Comparison of ENCODE assay signal across 1 cellular context in the genomic region with DNA sequence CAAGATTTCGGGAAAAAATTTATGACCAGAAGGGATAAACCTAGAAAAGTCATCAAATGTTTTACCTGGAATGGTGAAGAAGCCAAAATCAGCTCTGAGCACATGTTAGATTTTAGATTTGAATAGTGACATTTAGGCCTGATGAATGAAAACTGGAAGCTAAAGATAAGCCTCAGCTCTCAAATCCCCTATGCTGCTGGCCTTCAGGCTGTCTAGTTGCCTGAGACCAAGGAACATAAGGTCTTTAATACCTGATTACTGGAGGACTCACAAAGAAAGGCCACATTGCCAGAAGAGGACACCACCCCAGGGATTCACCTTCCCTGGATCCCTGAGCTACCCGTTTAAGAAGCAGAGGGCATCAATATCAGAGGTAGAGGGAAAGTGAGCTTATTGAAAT.
TF ChIP-seq lines count a peak whose summit lies in the region.

No MANE protein-coding gene starts in this region.

TF ChIP-seq in K562, 482 proteins besides CTCF, POLR2A, EP300 and RAD21 (continued from another document):
- TF ChIP-seq, protein P1, sequence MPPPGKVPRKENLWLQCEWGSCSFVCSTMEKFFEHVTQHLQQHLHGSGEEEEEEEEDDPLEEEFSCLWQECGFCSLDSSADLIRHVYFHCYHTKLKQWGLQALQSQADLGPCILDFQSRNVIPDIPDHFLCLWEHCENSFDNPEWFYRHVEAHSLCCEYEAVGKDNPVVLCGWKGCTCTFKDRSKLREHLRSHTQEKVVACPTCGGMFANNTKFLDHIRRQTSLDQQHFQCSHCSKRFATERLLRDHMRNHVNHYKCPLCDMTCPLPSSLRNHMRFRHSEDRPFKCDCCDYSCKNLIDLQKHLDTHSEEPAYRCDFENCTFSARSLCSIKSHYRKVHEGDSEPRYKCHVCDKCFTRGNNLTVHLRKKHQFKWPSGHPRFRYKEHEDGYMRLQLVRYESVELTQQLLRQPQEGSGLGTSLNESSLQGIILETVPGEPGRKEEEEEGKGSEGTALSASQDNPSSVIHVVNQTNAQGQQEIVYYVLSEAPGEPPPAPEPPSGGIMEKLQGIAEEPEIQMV (tag; conservative IDR thresholded peaks at IDR 0.05; ENCODE audit: low read depth), result no peak
- TF ChIP-seq SOX6 (IDR thresholded peaks at IDR 0.05) (0 out of 2 replicates have a peak, but pooled peaks have one; percentile 29), CBFA2T2 (conservative IDR thresholded peaks at IDR 0.05) (peak; percentile 66)
